Comparison of ENCODE assay signal across 14 cellular contexts in the genomic region with DNA sequence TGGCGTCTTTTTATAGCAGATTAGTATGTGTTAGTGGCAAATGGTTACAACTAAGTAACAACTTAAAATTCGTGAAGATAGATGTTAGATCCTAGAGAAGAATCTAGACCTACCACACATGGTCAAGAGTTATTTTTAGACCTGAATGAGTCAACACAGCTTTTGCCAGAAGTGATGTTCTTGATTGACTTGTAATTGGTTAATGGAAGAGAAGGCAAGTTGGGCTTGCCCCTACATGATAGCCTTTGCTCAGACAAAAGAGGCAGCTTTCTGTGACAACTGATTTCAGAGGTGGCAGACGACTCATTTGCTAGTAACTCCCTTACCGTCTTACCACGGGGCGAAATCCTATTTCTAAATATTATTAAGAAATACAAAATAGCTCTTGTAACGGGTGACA. TPM values are rescaled to one million over a fixed set of nuclear protein-coding genes. Genes with fewer than 3 reads are reported as not detected.
DNase-seq lines count a peak whose midpoint lies in the region; ATAC-seq, FAIRE-seq and TF ChIP-seq lines count a peak whose summit lies in the region.
"Had no signal": no experiment of that assay in that cellular context is flagged by ENCODE, and none has a peak within 500 bp of the region (broad histone marks: within the 10 kb centered on the region; RNA-seq: fewer than 3 reads in every experiment).

No MANE protein-coding gene starts in this region.

- H4K91ac ChIP-seq in H1 (replicated peaks; ENCODE audit: insufficient read length, low read length) = no peak overlapping the region

- H3K23me2 ChIP-seq in H1 (ENCODE audit: low read depth, low read length) = peaks cover 8% of the 10 kb centered on the region; the same call in 1 of the 2 replicates

- no peak overlapping the region for H4K8ac ChIP-seq in H1 (ENCODE audit: extremely low read depth, insufficient read depth, low read length)

- no peak overlapping the region for H2AK5ac ChIP-seq in H1 (ENCODE audit: low read depth, low read length)

- no peak overlapping the region for H3K56ac ChIP-seq in H1 (replicated peaks; ENCODE audit: insufficient read length, low read depth, low read length)

- no peak overlapping the region for H2AFZ ChIP-seq in H1 (ENCODE audit: low read length)

- intact Hi-C loops in prostate gland (cut with DNase I) (no loop called here), colonic mucosa (cut with DNase I) (no loop called here)
- intact Hi-C loops in activated CD4-positive, alpha-beta memory T cell treated with anti-CD3 and anti-CD28 coated beads for 36 hours (cut with micrococcal nuclease) = no loop called here

- H4K20me1 ChIP-seq in H1 (replicated peaks in 1 of 2; ENCODE audit: control insufficient read depth in 1 of 2, insufficient read depth in 2 of 2, low read length in 2 of 2) = no peaks in the 10 kb centered on the region

- H2BK12ac ChIP-seq in H1 (ENCODE audit: low read depth, low read length) = no peak overlapping the region

- TF ChIP-seq EP300 in H1 (IDR thresholded peaks at IDR 0.05; ENCODE audit: borderline replicate concordance in 1 of 2, low read depth in 2 of 2, low read length in 2 of 2) = no peak

- H3K4me3 Mint-ChIP-seq in activated CD4-positive, alpha-beta memory T cell treated with anti-CD3 and anti-CD28 coated beads for 36 hours = no peak overlapping the region
- H3K4me3 Mint-ChIP-seq in stimulated activated naive CD8-positive, alpha-beta T cell treated with anti-CD3 and anti-CD28 coated beads, Interleukin-15, amount 100 ng/mL, for 72 hours = no peak overlapping the region
- H3K4me3 Mint-ChIP-seq: activated T-helper 1 cell treated with anti-CD3 and anti-CD28 coated beads, Interleukin-12 subunit alpha, Interleukin-12 subunit beta, Interleukin-2, Interleukin-4 antibody, amounts not matched to agents 30 ng/mL and 10 ng/mL and 1 ng/mL, durations not matched to agents 14 hours and 24 hours and 36 hours; CD4-positive, alpha-beta memory T cell had no signal

- H2BK120ac ChIP-seq in H1 (replicated peaks; ENCODE audit: low read depth, low read length) = no peak overlapping the region

- no peaks in the 10 kb centered on the region for H3K79me2 ChIP-seq in H1 (ENCODE audit: control insufficient read depth in 1 of 2, insufficient read depth in 2 of 2, low read length in 2 of 2)

- WGBS in H1 (ENCODE audit: extremely low coverage in 1 of 2, insufficient coverage in 1 of 2, insufficient read length in 1 of 2, insufficient replicate concordance in 2 of 2, low coverage in 1 of 2, low lambda C conversion rate in 2 of 2, missing lambda C conversion rate in 1 of 2), 2 experiments = 82% methylated on average over 7 of the region's 7 CpGs; no CpG with 5 or more reads in 1 of the 2 experiments
- WGBS in prostate gland = 34% methylated on average over 7 of the region's 7 CpGs

- peaks cover 0 to 7% (median 5%) of the 10 kb centered on the region in 4 experiments; a peak in 3 of 7 replicates for H3K27me3 ChIP-seq in H1 (replicated peaks in 1 of 4; ENCODE audit: control insufficient read depth in 3 of 4, extremely low read depth in 1 of 4, insufficient read depth in 3 of 4, low read length in 3 of 4)
- H3K27me3 ChIP-seq in prostate gland (replicated peaks; ENCODE audit: insufficient read depth) = no peaks in the 10 kb centered on the region
- no peaks in the 10 kb centered on the region for H3K27me3 ChIP-seq in colonic mucosa

- FAIRE-seq in H1 (lab: Jason Lieb, UNC) = peak; percentile 45
- FAIRE-seq: colon had no signal

- no peak for TF ChIP-seq POLR2A in H1 (IDR thresholded peaks at IDR 0.05; ENCODE audit: control extremely low read depth in 1 of 2, low read depth in 2 of 2, low read length in 2 of 2)
- no peak for TF ChIP-seq POLR2A in prostate gland (IDR thresholded peaks at IDR 0.05)

- TF ChIP-seq RAD21 in H1 (IDR thresholded peaks at IDR 0.05 in 1 of 2, conservative IDR thresholded peaks at IDR 0.05 in 1 of 2; ENCODE audit: low read depth in 2 of 2, low read length in 2 of 2) = no peak

- H3K14ac ChIP-seq in H1 (ENCODE audit: insufficient read length) = no peak overlapping the region

- no peaks in the 10 kb centered on the region for H3K9me3 Mint-ChIP-seq in activated CD4-positive, alpha-beta memory T cell treated with anti-CD3 and anti-CD28 coated beads for 36 hours
- H3K9me3 Mint-ChIP-seq in stimulated activated naive CD8-positive, alpha-beta T cell treated with anti-CD3 and anti-CD28 coated beads, Interleukin-15, amount 100 ng/mL, for 72 hours = no peaks in the 10 kb centered on the region
- H3K9me3 Mint-ChIP-seq: activated T-helper 1 cell treated with anti-CD3 and anti-CD28 coated beads, Interleukin-12 subunit alpha, Interleukin-12 subunit beta, Interleukin-2, Interleukin-4 antibody, amounts not matched to agents 30 ng/mL and 10 ng/mL and 1 ng/mL, durations not matched to agents 14 hours and 24 hours and 36 hours; CD4-positive, alpha-beta memory T cell had no signal

- H3K18ac ChIP-seq in H1 (ENCODE audit: extremely low read depth, low read length) = no peak overlapping the region

- H3K9me3 ChIP-seq in H1 (ENCODE audit: insufficient read depth in 2 of 2, low read depth in 1 of 2, low read length in 1 of 2) (no peaks in the 10 kb centered on the region), prostate gland (no peaks in the 10 kb centered on the region), colonic mucosa (no peaks in the 10 kb centered on the region)
- H3K9me3 ChIP-seq: HAP-1 had no signal

- H3K27ac Mint-ChIP-seq in activated CD4-positive, alpha-beta memory T cell treated with anti-CD3 and anti-CD28 coated beads for 36 hours = no peak overlapping the region
- H3K27ac Mint-ChIP-seq in stimulated activated naive CD8-positive, alpha-beta T cell treated with anti-CD3 and anti-CD28 coated beads, Interleukin-15, amount 100 ng/mL, for 72 hours = no peak overlapping the region
- H3K27ac Mint-ChIP-seq: activated T-helper 1 cell treated with anti-CD3 and anti-CD28 coated beads, Interleukin-12 subunit alpha, Interleukin-12 subunit beta, Interleukin-2, Interleukin-4 antibody, amounts not matched to agents 30 ng/mL and 10 ng/mL and 1 ng/mL, durations not matched to agents 14 hours and 24 hours and 36 hours; CD4-positive, alpha-beta memory T cell had no signal

- no peaks in the 10 kb centered on the region for H3K4me1 Mint-ChIP-seq in activated CD4-positive, alpha-beta memory T cell treated with anti-CD3 and anti-CD28 coated beads for 36 hours (ENCODE audit: low read depth)
- peaks cover 4% of the 10 kb centered on the region for H3K4me1 Mint-ChIP-seq in stimulated activated naive CD8-positive, alpha-beta T cell treated with anti-CD3 and anti-CD28 coated beads, Interleukin-15, amount 100 ng/mL, for 72 hours

- no peak overlapping the region for H3K4me2 ChIP-seq in H1 (ENCODE audit: insufficient read depth in 1 of 2, low read depth in 2 of 2, low read length in 2 of 2)

- no peak overlapping the region for H2BK15ac ChIP-seq in H1 (ENCODE audit: low read length)

- H3K4me1 ChIP-seq in H1 (replicated peaks in 1 of 4; ENCODE audit: control insufficient read depth in 3 of 4, insufficient read depth in 4 of 4, low read length in 3 of 4) (peaks cover 0 to 8% (median 3%) of the 10 kb centered on the region in 4 experiments; a peak in 3 of 7 replicates), prostate gland (replicated peaks) (no peaks in the 10 kb centered on the region), colonic mucosa (no peaks in the 10 kb centered on the region)
- H3K4me1 ChIP-seq: HAP-1 had no signal

- H3K36me3 ChIP-seq in H1 (ENCODE audit: control insufficient read depth in 2 of 4, insufficient read depth in 4 of 4, low read length in 3 of 4) (no peaks in the 10 kb centered on the region), prostate gland (no peaks in the 10 kb centered on the region), colonic mucosa (no peaks in the 10 kb centered on the region)
- H3K36me3 ChIP-seq: HAP-1 had no signal

- TF ChIP-seq CTCF in H1 (IDR thresholded peaks at IDR 0.05; ENCODE audit: control extremely low read depth in 1 of 3, insufficient read depth in 1 of 3, low read depth in 1 of 3, low read length in 3 of 3) = no peak
- TF ChIP-seq CTCF in prostate gland (IDR thresholded peaks at IDR 0.05) = no peak
- TF ChIP-seq CTCF in colonic mucosa (IDR thresholded peaks at IDR 0.05) = no peak

- no peaks in the 10 kb centered on the region for H3K36me3 Mint-ChIP-seq in activated CD4-positive, alpha-beta memory T cell treated with anti-CD3 and anti-CD28 coated beads for 36 hours
- H3K36me3 Mint-ChIP-seq: CD4-positive, alpha-beta memory T cell had no signal

- POLR2A ChIA-PET in H1 (lab: Charles Lee; ENCODE audit: partially characterized antibody) = interaction anchor here (1.1 kb wide), 1 partner anchor 8 kb away, joined by 3 read pairs; no protein-coding TSS in a partner anchor
- POLR2A ChIA-PET in activated CD4-positive, alpha-beta memory T cell treated with anti-CD3 and anti-CD28 coated beads for 36 hours (lab: Charles Lee) = no interaction called here

- no peaks in the 10 kb centered on the region for H3K79me1 ChIP-seq in H1 (ENCODE audit: low read depth, low read length)

- H2BK5ac ChIP-seq in H1 (ENCODE audit: low read depth, low read length) = no peak overlapping the region

- H3K27me3 Mint-ChIP-seq in activated CD4-positive, alpha-beta memory T cell treated with anti-CD3 and anti-CD28 coated beads for 36 hours = peaks cover 32% of the 10 kb centered on the region
- H3K27me3 Mint-ChIP-seq in stimulated activated naive CD8-positive, alpha-beta T cell treated with anti-CD3 and anti-CD28 coated beads, Interleukin-15, amount 100 ng/mL, for 72 hours = peaks cover 41% of the 10 kb centered on the region

- ATAC-seq in HG02870 (IDR thresholded peaks at IDR 0.05; ENCODE audit: unreplicated experiment) = no peak
- no peak for ATAC-seq in stimulated activated naive CD8-positive, alpha-beta T cell treated with anti-CD3 and anti-CD28 coated beads, Interleukin-15, amount 100 ng/mL, for 72 hours

- CTCF ChIA-PET in H1 (lab: Charles Lee; ENCODE audit: partially characterized antibody) = interaction anchor here (0.6 to 3.7 kb wide), 30 partner anchors 9 to 969 kb away, joined by 3 to 18 read pairs (median 5); partner anchors contain the start of gene TMEM192
- CTCF ChIA-PET in activated CD4-positive, alpha-beta memory T cell treated with anti-CD3 and anti-CD28 coated beads for 36 hours (lab: Charles Lee) = interaction anchor here (1.2 to 1.4 kb wide), 2 partner anchors 8 to 253 kb away, joined by 3 to 4 read pairs; no protein-coding TSS in a partner anchor

- H3K27ac ChIP-seq in H1 (ENCODE audit: low read depth, low read length) (no peak overlapping the region; the same call in 1 of the 2 replicates), prostate gland (peak overlapping the region; percentile 34 to 93), colonic mucosa (no peak overlapping the region)

- H3K9ac ChIP-seq in H1 (replicated peaks in 1 of 4; ENCODE audit: extremely low read depth in 1 of 4, low read depth in 3 of 4, low read length in 3 of 4) (no peak overlapping the region), colonic mucosa (ENCODE audit: low read depth in 2 of 2, low read length in 2 of 2) (no peak overlapping the region)

- H4K5ac ChIP-seq in H1 (ENCODE audit: insufficient read length, low read depth, low read length) = no peak overlapping the region

- H2BK20ac ChIP-seq in H1 (ENCODE audit: low read length) = no peak overlapping the region

- H3K4me3 ChIP-seq in H1 (ENCODE audit: extremely low read depth in 1 of 4, insufficient read depth in 2 of 4, low read depth in 3 of 4, low read length in 4 of 4) = no peak overlapping the region
- no peak overlapping the region for H3K4me3 ChIP-seq in prostate gland
- no peak overlapping the region for H3K4me3 ChIP-seq in colonic mucosa
- H3K4me3 ChIP-seq: HAP-1 had no signal

- DNase-seq in NCI-H1417 treated with DMSO at 0.1 percent for 48 hours (lab: John Stamatoyannopoulos, UW) = peak; percentile 75
- peak; percentile 87 for DNase-seq in NCI-H748 (lab: John Stamatoyannopoulos, UW; ENCODE audit: unreplicated experiment)
- DNase-seq in H1 (ENCODE audit: low read depth in 1 of 2, low spot score in 2 of 2) = no peak
- DNase-seq in prostate gland (ENCODE audit: low spot score) = peak; percentile 52
- DNase-seq in activated CD4-positive, alpha-beta memory T cell treated with anti-CD3 and anti-CD28 coated beads for 36 hours = no peak
- DNase-seq in stimulated activated naive CD8-positive, alpha-beta T cell treated with anti-CD3 and anti-CD28 coated beads, Interleukin-15, amount 100 ng/mL, for 72 hours = no peak
- DNase-seq in colonic mucosa = no peak
- DNase-seq: activated CD4-positive, alpha-beta T cell treated with anti-CD3 and anti-CD28 coated beads for 1 hour; CD4-positive, alpha-beta memory T cell; NCI-H526 had no signal

- no peak overlapping the region for H3K23ac ChIP-seq in H1 (ENCODE audit: insufficient read length)

- no peak overlapping the region for H3K4ac ChIP-seq in H1 (replicated peaks; ENCODE audit: insufficient read length, low read depth, low read length)

RNA-seq across cellular contexts. Expression of gene CPE, which starts 4.9 kb away (rescaled TPM):
- total RNA-seq in H1 (2021; fragmentation: NEBNext Ultra II Directional; extraction: Animal tissue kit (Norgen Biotek cat#: 25700)) = 9.4 and 11.9 TPM in 2 replicates
- 9.3 and 10.2 TPM in 2 replicates for polyA plus RNA-seq in H1 (2011; rRNA removed)
- 14.4 TPM for polyA plus RNA-seq in H1 (2011; cell fraction: cytosol; rRNA removed)
- 7.4 TPM for polyA plus RNA-seq in H1 (2011; cell fraction: nucleus; rRNA removed)
- polyA plus RNA-seq in H1 (2012, experiment 1 of 2) = 15.6 to 21.4 TPM (median 18.7 TPM) in 4 replicates
- 2.8 TPM for polyA plus RNA-seq in H1 (2012, experiment 2 of 2)
- 19.9 TPM for polyA plus RNA-seq in H1 (2013, experiment 1 of 2)
- 21.7 TPM for polyA plus RNA-seq in H1 (2013, experiment 2 of 2)
- polyA minus RNA-seq in H1 (2011; rRNA and poly(A)+ RNA removed) = 14.9 and 18.8 TPM in 2 replicates
- 7.9 TPM for polyA minus RNA-seq in H1 (2011; cell fraction: cytosol; rRNA and poly(A)+ RNA removed)
- polyA minus RNA-seq in H1 (2011; cell fraction: nucleus; rRNA and poly(A)+ RNA removed) = 4.1 TPM
- total RNA-seq in prostate gland = 100 to 1,000 TPM; 717 to 885 TPM
- not detected for total RNA-seq in activated CD4-positive, alpha-beta memory T cell treated with anti-CD3 and anti-CD28 coated beads for 36 hours
- total RNA-seq in colonic mucosa = 10 to 100 TPM; 13.8 to 49.6 TPM
- total RNA-seq: activated T-helper 1 cell treated with anti-CD3 and anti-CD28 coated beads, Interleukin-12 subunit alpha, Interleukin-12 subunit beta, Interleukin-2, Interleukin-4 antibody, amounts not matched to agents 30 ng/mL and 10 ng/mL and 1 ng/mL, durations not matched to agents 14 hours and 24 hours and 36 hours; CD4-positive, alpha-beta memory T cell had no signal
- polyA plus RNA-seq: CD4-positive, alpha-beta memory T cell had no signal

RNA-seq across cellular contexts. Expression of gene MSMO1, which starts 56.3 kb away (rescaled TPM):
- total RNA-seq in H1 (2021; fragmentation: NEBNext Ultra II Directional; extraction: Animal tissue kit (Norgen Biotek cat#: 25700)) = 105 and 109 TPM in 2 replicates
- polyA plus RNA-seq in H1 (2011; rRNA removed) = 50.6 and 79.8 TPM in 2 replicates
- polyA plus RNA-seq in H1 (2011; cell fraction: cytosol; rRNA removed) = 73.4 TPM
- polyA plus RNA-seq in H1 (2011; cell fraction: nucleus; rRNA removed) = 25.7 TPM
- 39.1 to 77.9 TPM (median 42.7 TPM) in 4 replicates for polyA plus RNA-seq in H1 (2012, experiment 1 of 2)
- 11.6 TPM for polyA plus RNA-seq in H1 (2012, experiment 2 of 2)
- 238 TPM for polyA plus RNA-seq in H1 (2013, experiment 1 of 2)
- polyA plus RNA-seq in H1 (2013, experiment 2 of 2) = 309 TPM
- 40.2 and 47.0 TPM in 2 replicates for polyA minus RNA-seq in H1 (2011; rRNA and poly(A)+ RNA removed)
- 51.2 TPM for polyA minus RNA-seq in H1 (2011; cell fraction: cytosol; rRNA and poly(A)+ RNA removed)
- 29.2 TPM for polyA minus RNA-seq in H1 (2011; cell fraction: nucleus; rRNA and poly(A)+ RNA removed)
- total RNA-seq in prostate gland (10 to 100 TPM; 45.0 to 76.9 TPM), colonic mucosa (100 to 1,000 TPM in 1 of 2 donors, 10 to 100 TPM in 1; 51.7 to 290 TPM)
- total RNA-seq in activated CD4-positive, alpha-beta memory T cell treated with anti-CD3 and anti-CD28 coated beads for 36 hours = 10 to 100 TPM; 63.7 to 67.1 TPM

Comparison
In these comparisons a context has a peak if more than half of its experiments do, and no peak if none do; other contexts are left out.
1. DNase-seq: peak in NCI-H1417 treated with DMSO at 0.1 percent for 48 hours (single experiment), NCI-H748 (single experiment) and prostate gland (single experiment); none in H1 (0 of 2), activated CD4-positive, alpha-beta memory T cell treated with anti-CD3 and anti-CD28 coated beads for 36 hours (single experiment), stimulated activated naive CD8-positive, alpha-beta T cell treated with anti-CD3 and anti-CD28 coated beads, Interleukin-15, amount 100 ng/mL, for 72 hours (0 of 2) and colonic mucosa (single experiment).
2. H3K27ac ChIP-seq: peak in prostate gland (2 of 2); none in H1 (single experiment) and colonic mucosa (single experiment).
3. RNA of gene CPE, which starts 4.9 kb away (total RNA-seq): 717 to 885 TPM in prostate gland; 13.8 to 49.6 TPM in colonic mucosa, 9.4 to 11.9 TPM in H1 and not detected in activated CD4-positive, alpha-beta memory T cell treated with anti-CD3 and anti-CD28 coated beads for 36 hours; every median in the first group is over 10 times any median in the second.